Comparison of ENCODE assay signal across 26 cellular contexts in genomic region chr13:32453981-32454380, GRCh38.
"Had no signal": no experiment of that assay in that cellular context is flagged by ENCODE, and none has a peak within 500 bp of the region (broad histone marks: within the 10 kb centered on the region; RNA-seq: fewer than 3 reads in every experiment).

No MANE protein-coding gene starts in this region.

- H3K4me3 ChIP-seq: Peyer's patch, SJSA1 had no signal

- H3K27ac Mint-ChIP-seq: activated CD8-positive, alpha-beta T cell treated with anti-CD3 and anti-CD28 coated beads, Interleukin-2, amount 10 ng/mL, durations not matched to agents 7 days and 5 days; activated naive CD4-positive, alpha-beta T cell treated with anti-CD3 and anti-CD28 coated beads for 36 hours; activated naive CD8-positive, alpha-beta T cell; brain; T-helper 17 cell; WTC11 had no signal

- H3K27me3 ChIP-seq: Peyer's patch, SJSA1 had no signal

- DNase-seq: activated CD4-positive, alpha-beta T cell treated with anti-CD3 and anti-CD28 coated beads for 48 hours; activated CD4-positive, alpha-beta T cell treated with anti-CD3 and anti-CD28 coated beads, Interleukin-2, amount 50 U/mL, for 4 hours; activated CD4-positive, CD25-positive, alpha-beta regulatory T cell treated with anti-CD3 and anti-CD28 coated beads, Interleukin-2, amount 50 U/mL, for 72 hours; activated CD8-positive, alpha-beta memory T cell treated with anti-CD3 and anti-CD28 coated beads, Interleukin-2, amount 50 U/mL, for 48 hours; activated CD8-positive, alpha-beta T cell treated with anti-CD3 and anti-CD28 coated beads, Interleukin-2, amount 10 ng/mL, durations not matched to agents 7 days and 5 days; activated gamma-delta T cell; activated naive CD4-positive, alpha-beta T cell treated with anti-CD3 and anti-CD28 coated beads for 36 hours; activated T-cell treated with anti-CD3 and anti-CD28 coated beads, Interleukin-2, amount 50 U/mL, for 1 hour; amygdala; cerebellar nuclear complex; KG1; NCI-H1092; NCI-H1417 treated with DMSO at 0.1 percent for 48 hours; NCI-H1694; NCI-H2029; NCI-H345; NCI-H510A; Peyer's patch; SHP77; T-helper 17 cell; T-helper 9 cell had no signal

- H3K4me1 Mint-ChIP-seq: T-helper 17 cell, WTC11 had no signal

- H3K27me3 Mint-ChIP-seq: activated naive CD8-positive, alpha-beta T cell; brain; T-helper 17 cell had no signal

- H3K27ac ChIP-seq: Peyer's patch, RWPE1, SJSA1 had no signal

- H3K9me3 ChIP-seq: SJSA1 had no signal

- ATAC-seq: activated CD8-positive, alpha-beta T cell treated with anti-CD3 and anti-CD28 coated beads, Interleukin-2, amount 10 ng/mL, durations not matched to agents 7 days and 5 days; T-helper 17 cell; WTC11 had no signal

- H3K4me3 Mint-ChIP-seq: activated CD8-positive, alpha-beta T cell treated with anti-CD3 and anti-CD28 coated beads, Interleukin-2, amount 10 ng/mL, durations not matched to agents 7 days and 5 days; activated naive CD4-positive, alpha-beta T cell treated with anti-CD3 and anti-CD28 coated beads for 36 hours; activated naive CD8-positive, alpha-beta T cell; brain; T-helper 17 cell; WTC11 had no signal

- H3K36me3 ChIP-seq: SJSA1 had no signal

- H3K4me1 ChIP-seq: Peyer's patch, SJSA1 had no signal
